10 cellular contexts compared by ENCODE assay signal in genomic region chrX:68684291-68684918, GRCh38. TPM values are rescaled to one million over a fixed set of nuclear protein-coding genes. Genes with fewer than 3 reads are reported as not detected.
DNase-seq lines count a peak whose midpoint lies in the region; ATAC-seq and TF ChIP-seq lines count a peak whose summit lies in the region.
"Had no signal": no experiment of that assay in that cellular context is flagged by ENCODE, and none has a peak within 500 bp of the region (broad histone marks: within the 10 kb centered on the region; RNA-seq: fewer than 3 reads in every experiment).

No MANE protein-coding gene starts in this region.

- peaks cover 28% of the 10 kb centered on the region for H3K27me3 Mint-ChIP-seq in progenitor cell of endocrine pancreas

- intact Hi-C loops in Right ventricle myocardium inferior (cut with DNase I) = loop anchor here (10.0 kb wide), 1 partner anchor 150 kb away; no protein-coding TSS in a partner anchor

- peak overlapping the region; percentile 16 for H3K27ac Mint-ChIP-seq in progenitor cell of endocrine pancreas

- TF ChIP-seq POLR2A in GM18505 (IDR thresholded peaks at IDR 0.05; ENCODE audit: borderline replicate concordance, extremely low read depth, insufficient read depth, insufficient read length) = no peak

- H3K36me3 Mint-ChIP-seq in progenitor cell of endocrine pancreas (ENCODE audit: insufficient read depth) = peaks cover 1% of the 10 kb centered on the region

- peaks cover 3% of the 10 kb centered on the region for H3K4me1 Mint-ChIP-seq in progenitor cell of endocrine pancreas (ENCODE audit: low read depth)

- TF ChIP-seq CTCF in GM20000 (IDR thresholded peaks at IDR 0.05; ENCODE audit: extremely low read depth, missing control alignments) = no peak
- no peak for TF ChIP-seq CTCF in progenitor cell of endocrine pancreas (IDR thresholded peaks at IDR 0.05; ENCODE audit: unreplicated experiment)

- ATAC-seq in Right ventricle myocardium inferior (peak; percentile 32), HG03469 (IDR thresholded peaks at IDR 0.05; ENCODE audit: unreplicated experiment) (no peak), GM18505 (IDR thresholded peaks at IDR 0.05; ENCODE audit: unreplicated experiment) (no peak), HG03025 (IDR thresholded peaks at IDR 0.05; ENCODE audit: low FRiP score, unreplicated experiment) (no peak), HG02623 (IDR thresholded peaks at IDR 0.05; ENCODE audit: unreplicated experiment) (no peak)

- DNase-seq in GM20000 (ENCODE audit: low spot score) = peak; percentile 14
- peak; percentile 14 for DNase-seq in SKM-1 (lab: John Stamatoyannopoulos, UW; ENCODE audit: unreplicated experiment)
- peak; percentile 82 for DNase-seq in Right ventricle myocardium inferior (ENCODE audit: missing footprints)
- DNase-seq in progenitor cell of endocrine pancreas (ENCODE audit: low spot score, unreplicated experiment) = no peak
- DNase-seq: activated gamma-delta T cell treated with Interleukin-2 at 50 U/mL for 16 hours, Karpas-422 had no signal

- no peak overlapping the region for H3K4me3 Mint-ChIP-seq in progenitor cell of endocrine pancreas (ENCODE audit: low read depth)

- H3K9me3 Mint-ChIP-seq in progenitor cell of endocrine pancreas (ENCODE audit: low read depth) = peaks cover 4% of the 10 kb centered on the region

RNA-seq across cellular contexts. Expression of gene STARD8, which starts 36.9 kb away (rescaled TPM):
- total RNA-seq in Right ventricle myocardium inferior (11.7 TPM), progenitor cell of endocrine pancreas (0.60 and 1.00 TPM in 2 replicates)
